ENCODE assay signal across 10 cellular contexts in the genomic region with DNA sequence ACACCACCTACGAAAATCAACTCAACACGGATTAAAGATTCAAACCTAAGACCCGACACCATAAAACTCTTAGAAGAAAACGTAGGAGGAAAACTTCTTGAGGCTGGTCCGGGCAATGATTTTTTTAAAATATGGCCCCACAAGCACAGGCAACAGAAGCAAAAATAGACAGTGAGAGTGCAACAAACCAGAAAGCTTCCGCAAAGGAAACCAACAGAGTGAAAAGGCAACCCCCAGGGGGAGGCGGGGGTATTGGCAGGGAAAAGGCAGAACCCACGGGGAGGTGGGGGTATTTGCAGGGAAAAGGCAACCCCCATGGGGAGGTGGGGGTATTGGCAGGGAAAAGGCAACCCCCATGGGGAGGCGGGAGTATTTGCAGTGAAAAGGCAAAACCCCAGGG. TPM values are rescaled to one million over a fixed set of nuclear protein-coding genes. Genes with fewer than 3 reads are reported as not detected.
DNase-seq lines count a peak whose midpoint lies in the region; ATAC-seq and TF ChIP-seq lines count a peak whose summit lies in the region.
"Had no signal": no experiment of that assay in that cellular context is flagged by ENCODE, and none has a peak within 500 bp of the region (broad histone marks: within the 10 kb centered on the region; RNA-seq: fewer than 3 reads in every experiment).

No MANE protein-coding gene starts in this region.

- H3K27ac Mint-ChIP-seq in CD8-positive, alpha-beta T cell = peak overlapping the region; percentile 83
- no peak overlapping the region for H3K27ac Mint-ChIP-seq in effector memory CD8-positive, alpha-beta T cell

- H3K4me3 ChIP-seq in CD8-positive, alpha-beta T cell (ENCODE audit: low read depth, low read length) = peak overlapping the region; percentile 28

- H3K27me3 Mint-ChIP-seq in CD8-positive, alpha-beta T cell (ENCODE audit: low read depth) = no peaks in the 10 kb centered on the region
- peaks cover 0 to 10% of the 10 kb centered on the region in 2 donors for H3K27me3 Mint-ChIP-seq in effector memory CD8-positive, alpha-beta T cell

- H3K9me3 ChIP-seq in CD8-positive, alpha-beta T cell (ENCODE audit: low read length) = no peaks in the 10 kb centered on the region

- POLR2A ChIA-PET in CD8-positive, alpha-beta T cell (lab: Charles Lee) = interaction anchor here (0.6 kb wide), 1 partner anchor 291 kb away, joined by 5 read pairs; no protein-coding TSS in a partner anchor

- no peaks in the 10 kb centered on the region for H3K27me3 ChIP-seq in CD8-positive, alpha-beta T cell (ENCODE audit: insufficient read depth, low read length)

- ATAC-seq in CD8-positive, alpha-beta T cell = peak; percentile 49
- ATAC-seq in GM18867 (IDR thresholded peaks at IDR 0.05; ENCODE audit: unreplicated experiment) = peak; percentile 42
- peak; percentile 55 for ATAC-seq in effector memory CD8-positive, alpha-beta T cell (replicated peaks)
- ATAC-seq in GM19035 (IDR thresholded peaks at IDR 0.05; ENCODE audit: unreplicated experiment) = no peak
- ATAC-seq in HG02763 (IDR thresholded peaks at IDR 0.05; ENCODE audit: unreplicated experiment) = no peak
- ATAC-seq in HG03469 (IDR thresholded peaks at IDR 0.05; ENCODE audit: unreplicated experiment) = no peak
- ATAC-seq: sciatic nerve had no signal

- H3K4me3 Mint-ChIP-seq in CD8-positive, alpha-beta T cell = peak overlapping the region; percentile 69
- peak overlapping the region; percentile 44 to 48 for H3K4me3 Mint-ChIP-seq in effector memory CD8-positive, alpha-beta T cell

- peaks cover 29% of the 10 kb centered on the region for H3K4me1 ChIP-seq in CD8-positive, alpha-beta T cell (ENCODE audit: insufficient read depth, low read length)

- peaks cover 37% of the 10 kb centered on the region for H3K4me1 Mint-ChIP-seq in CD8-positive, alpha-beta T cell (ENCODE audit: low read depth)
- peaks cover 19 to 20% of the 10 kb centered on the region in 2 donors for H3K4me1 Mint-ChIP-seq in effector memory CD8-positive, alpha-beta T cell (ENCODE audit: low read depth in 2 of 2)

- no peak for DNase-seq in CD8-positive, alpha-beta T cell
- DNase-seq in NAMALWA (ENCODE audit: low spot score) = peak; percentile 87
- no peak for DNase-seq in effector memory CD8-positive, alpha-beta T cell
- DNase-seq in ecto neural progenitor cell (ENCODE audit: low spot score) = no peak
- DNase-seq: T1000 had no signal

- no peaks in the 10 kb centered on the region for H3K36me3 Mint-ChIP-seq in CD8-positive, alpha-beta T cell
- H3K36me3 Mint-ChIP-seq in effector memory CD8-positive, alpha-beta T cell (ENCODE audit: insufficient read depth) = peaks cover 14% of the 10 kb centered on the region

- no peak for TF ChIP-seq CTCF in CD8-positive, alpha-beta T cell (IDR thresholded peaks at IDR 0.05)

- no peaks in the 10 kb centered on the region for H3K9me3 Mint-ChIP-seq in CD8-positive, alpha-beta T cell
- H3K9me3 Mint-ChIP-seq in effector memory CD8-positive, alpha-beta T cell = no peaks in the 10 kb centered on the region

- no peak overlapping the region for H3K27ac ChIP-seq in CD8-positive, alpha-beta T cell (ENCODE audit: low read depth, low read length)

- intact Hi-C loops in CD8-positive, alpha-beta T cell (cut with DNase I, micrococcal nuclease) = loop anchor here in 1 of 2 experiments (2.0 kb wide), 1 partner anchor 23 kb away; no protein-coding TSS in a partner anchor

- H3K36me3 ChIP-seq in CD8-positive, alpha-beta T cell (ENCODE audit: insufficient read depth, low read length) = no peaks in the 10 kb centered on the region

- CTCF ChIA-PET in CD8-positive, alpha-beta T cell (lab: Charles Lee) = interaction anchor here (0.6 kb wide), 1 partner anchor 123 kb away, joined by 3 read pairs; no protein-coding TSS in a partner anchor

RNA-seq across cellular contexts. Expression of a gene that starts 20.5 kb away (rescaled TPM):
- total RNA-seq in CD8-positive, alpha-beta T cell = 10 to 100 TPM; 78.5 to 82.0 TPM

Comparison
In these comparisons a context has a peak if more than half of its experiments do, and no peak if none do; other contexts are left out.
1. ATAC-seq: peak in CD8-positive, alpha-beta T cell (single experiment), GM18867 (single experiment) and effector memory CD8-positive, alpha-beta T cell (single experiment); none in GM19035 (single experiment), HG02763 (single experiment) and HG03469 (single experiment).